In genomic region chr3:64456674-64457073, GRCh38 we compare ENCODE assay signal across 15 cellular contexts.
"Had no signal": no experiment of that assay in that cellular context is flagged by ENCODE, and none has a peak within 500 bp of the region (broad histone marks: within the 10 kb centered on the region; RNA-seq: fewer than 3 reads in every experiment).

No MANE protein-coding gene starts in this region.

- H3K27ac ChIP-seq: esophagus muscularis mucosa, prostate gland, tibial nerve had no signal

- H3K4me3 Mint-ChIP-seq: activated CD4-positive, alpha-beta memory T cell treated with anti-CD3 and anti-CD28 coated beads, Interleukin-2, amount 10 ng/mL, durations not matched to agents 7 days and 5 days; activated CD8-positive, alpha-beta memory T cell treated with anti-CD3 and anti-CD28 coated beads, Interleukin-2, amount 10 ng/mL, durations not matched to agents 7 days and 5 days; activated naive CD8-positive, alpha-beta T cell treated with anti-CD3 and anti-CD28 coated beads, Interleukin-2, amount 10 ng/mL, durations not matched to agents 7 days and 5 days; central memory CD8-positive, alpha-beta T cell had no signal

- H3K27me3 ChIP-seq: esophagus muscularis mucosa, tibial nerve had no signal

- H3K9me3 ChIP-seq: esophagus muscularis mucosa, prostate gland, tibial nerve had no signal

- DNase-seq: activated CD4-positive, alpha-beta memory T cell treated with anti-CD3 and anti-CD28 coated beads, Interleukin-2, amount 10 ng/mL, durations not matched to agents 7 days and 5 days; activated CD4-positive, alpha-beta T cell treated with anti-CD3 and anti-CD28 coated beads for 48 hours; activated CD8-positive, alpha-beta memory T cell treated with anti-CD3 and anti-CD28 coated beads, Interleukin-2, amount 10 ng/mL, durations not matched to agents 7 days and 5 days; activated naive CD8-positive, alpha-beta T cell treated with anti-CD3 and anti-CD28 coated beads, Interleukin-2, amount 10 ng/mL, durations not matched to agents 7 days and 5 days; anterior cingulate cortex; effector CD8-positive, alpha-beta T cell; left cardiac atrium; right cardiac atrium; stimulated activated naive CD8-positive, alpha-beta T cell treated with anti-CD3 and anti-CD28 coated beads, Interleukin-15, Interleukin-2, amounts not matched to agents 100 U/mL and 50 U/mL, for 24 hours; substantia nigra; SW 1271 had no signal

- H3K36me3 ChIP-seq: esophagus muscularis mucosa, prostate gland, tibial nerve had no signal

- H3K27ac Mint-ChIP-seq: activated CD4-positive, alpha-beta memory T cell treated with anti-CD3 and anti-CD28 coated beads, Interleukin-2, amount 10 ng/mL, durations not matched to agents 7 days and 5 days; activated CD8-positive, alpha-beta memory T cell treated with anti-CD3 and anti-CD28 coated beads, Interleukin-2, amount 10 ng/mL, durations not matched to agents 7 days and 5 days; activated naive CD8-positive, alpha-beta T cell treated with anti-CD3 and anti-CD28 coated beads, Interleukin-2, amount 10 ng/mL, durations not matched to agents 7 days and 5 days had no signal

- H3K4me3 ChIP-seq: esophagus muscularis mucosa, prostate gland, tibial nerve had no signal

- H3K4me1 ChIP-seq: esophagus muscularis mucosa, prostate gland, tibial nerve had no signal

- H3K36me3 Mint-ChIP-seq: activated CD8-positive, alpha-beta memory T cell treated with anti-CD3 and anti-CD28 coated beads, Interleukin-2, amount 10 ng/mL, durations not matched to agents 7 days and 5 days; activated naive CD8-positive, alpha-beta T cell treated with anti-CD3 and anti-CD28 coated beads, Interleukin-2, amount 10 ng/mL, durations not matched to agents 7 days and 5 days had no signal

- H3K9me3 Mint-ChIP-seq: activated CD4-positive, alpha-beta memory T cell treated with anti-CD3 and anti-CD28 coated beads, Interleukin-2, amount 10 ng/mL, durations not matched to agents 7 days and 5 days; activated naive CD8-positive, alpha-beta T cell treated with anti-CD3 and anti-CD28 coated beads, Interleukin-2, amount 10 ng/mL, durations not matched to agents 7 days and 5 days; central memory CD8-positive, alpha-beta T cell had no signal

- H3K4me1 Mint-ChIP-seq: activated naive CD8-positive, alpha-beta T cell treated with anti-CD3 and anti-CD28 coated beads, Interleukin-2, amount 10 ng/mL, durations not matched to agents 7 days and 5 days; central memory CD8-positive, alpha-beta T cell had no signal

- ATAC-seq: activated CD8-positive, alpha-beta memory T cell treated with anti-CD3 and anti-CD28 coated beads, Interleukin-2, amount 10 ng/mL, durations not matched to agents 7 days and 5 days; left cardiac atrium; right cardiac atrium; stimulated activated naive CD8-positive, alpha-beta T cell treated with anti-CD3 and anti-CD28 coated beads, Interleukin-15, Interleukin-2, amounts not matched to agents 100 U/mL and 50 U/mL, for 24 hours had no signal
